In genomic region chr15:47587938-47588817, GRCh38 we compare ENCODE assay signal across 20 cellular contexts.
DNase-seq lines count a peak whose midpoint lies in the region; TF ChIP-seq lines count a peak whose summit lies in the region.
"Had no signal": no experiment of that assay in that cellular context is flagged by ENCODE, and none has a peak within 500 bp of the region (broad histone marks: within the 10 kb centered on the region; RNA-seq: fewer than 3 reads in every experiment).

No MANE protein-coding gene starts in this region.

- H3K9me3 ChIP-seq in HEK293 (ENCODE audit: control insufficient read depth, insufficient read depth, low read depth, low read length) = no peaks in the 10 kb centered on the region
- H3K9me3 ChIP-seq in ectodermal cell (ENCODE audit: control insufficient read depth, low read length) = no peaks in the 10 kb centered on the region
- H3K9me3 ChIP-seq: BE2C, prostate gland had no signal

- H3K4me1 ChIP-seq in HEK293 (ENCODE audit: control insufficient read depth, insufficient read depth, low read length) (peaks cover 26% of the 10 kb centered on the region), ectodermal cell (ENCODE audit: control insufficient read depth, insufficient read depth, low read length) (peaks cover 16% of the 10 kb centered on the region)
- H3K4me1 ChIP-seq: prostate gland had no signal

- H3K27ac ChIP-seq in HEK293 (ENCODE audit: extremely low read depth, low read depth, low read length) (peak overlapping the region; percentile 69; the same call in 1 of the 2 replicates), ectodermal cell (ENCODE audit: insufficient read depth, low read depth, low read length, poor library complexity, severe bottlenecking) (peak overlapping the region; percentile 36)
- H3K27ac ChIP-seq: prostate gland, RWPE1 had no signal

- DNase-seq in iPS-NIHi7 (ENCODE audit: extremely low spot score) (peak; percentile 22), skeletal muscle cell (ENCODE audit: low read depth) (peak; percentile 21), activated gamma-delta T cell (lab: John Stamatoyannopoulos, UW) (no peak), G401 (ENCODE audit: low spot score) (no peak), NCI-H2029 treated with DMSO at 0.1 percent for 48 hours (lab: John Stamatoyannopoulos, UW) (no peak), NCI-H187 treated with DMSO at 0.1 percent for 48 hours (lab: John Stamatoyannopoulos, UW) (no peak)
- DNase-seq: activated CD4-positive, alpha-beta T cell treated with anti-CD3 and anti-CD28 coated beads, Interleukin-2, amount 50 U/mL, for 1 hour; activated CD8-positive, alpha-beta memory T cell treated with anti-CD3 and anti-CD28 coated beads, Interleukin-2, amount 50 U/mL, for 48 hours; activated effector memory CD4-positive, alpha-beta T cell treated with anti-CD3 and anti-CD28 coated beads, Interleukin-2, amount 50 U/mL, for 16 hours; foreskin melanocyte; naive thymus-derived CD8-positive, alpha-beta T cell; NCI-H1417 treated with DMSO at 0.1 percent for 48 hours; NCI-H226; stimulated activated CD4-positive, alpha-beta T cell treated with anti-CD3 and anti-CD28 coated beads, Interleukin-12 subunit alpha, Interleukin-12 subunit beta, amount 100 ng/mL, for 4 hours had no signal

- no peaks in the 10 kb centered on the region for H3K36me3 ChIP-seq in HEK293 (ENCODE audit: control insufficient read depth in 2 of 2, insufficient read depth in 1 of 2, low read length in 2 of 2)
- H3K36me3 ChIP-seq in ectodermal cell (ENCODE audit: control insufficient read depth, insufficient read depth, low read length) = no peaks in the 10 kb centered on the region
- H3K36me3 ChIP-seq: BE2C, prostate gland had no signal

- WGBS in ectodermal cell, 2 experiments = 61 to 67% methylated on average over 7 of the region's 7 CpGs

- TF ChIP-seq CTCF in HEK293 (tag by site-specific recombination; IDR thresholded peaks at IDR 0.05) = no peak

- in situ Hi-C loops in G401 (cut with HindIII; ENCODE audit: low sequenced_read_pairs) = no loop called here

- no peak overlapping the region for H3K4me3 ChIP-seq in HEK293 (ENCODE audit: low read depth, low read length)
- no peak overlapping the region for H3K4me3 ChIP-seq in ectodermal cell (ENCODE audit: insufficient read depth, low read depth, low read length)
- no peak overlapping the region for H3K4me3 ChIP-seq in skeletal muscle cell (ENCODE audit: low read depth, low read length)
- H3K4me3 ChIP-seq: lung, prostate gland had no signal

- H3K27me3 ChIP-seq in ectodermal cell (ENCODE audit: control insufficient read depth, insufficient read depth, low read length, poor library complexity, severe bottlenecking) = peaks cover 5% of the 10 kb centered on the region
- H3K27me3 ChIP-seq: BE2C had no signal

- CTCF ChIA-PET in HEK293 (lab: Yijun Ruan, JAX) = no interaction called here

- POLR2A ChIA-PET in HEK293 (lab: Yijun Ruan, JAX) = no interaction called here

TF ChIP-seq in HEK293, 187 proteins besides CTCF, POLR2A, EP300 and RAD21:
- TF ChIP-seq ZNF561 (tag by site-specific recombination; IDR thresholded peaks at IDR 0.05; ENCODE audit: borderline replicate concordance) (peak; percentile 89), ZSCAN4 (tag by site-specific recombination; IDR thresholded peaks at IDR 0.05) (no peak)

Comparison
In these comparisons a context has a peak if more than half of its experiments do, and no peak if none do; other contexts are left out.
1. DNase-seq: peak in iPS-NIHi7 (single experiment) and skeletal muscle cell (single experiment); none in activated gamma-delta T cell (single experiment), G401 (single experiment), NCI-H2029 treated with DMSO at 0.1 percent for 48 hours (single experiment) and NCI-H187 treated with DMSO at 0.1 percent for 48 hours (single experiment).